8 cellular contexts compared by ENCODE assay signal in the genomic region with DNA sequence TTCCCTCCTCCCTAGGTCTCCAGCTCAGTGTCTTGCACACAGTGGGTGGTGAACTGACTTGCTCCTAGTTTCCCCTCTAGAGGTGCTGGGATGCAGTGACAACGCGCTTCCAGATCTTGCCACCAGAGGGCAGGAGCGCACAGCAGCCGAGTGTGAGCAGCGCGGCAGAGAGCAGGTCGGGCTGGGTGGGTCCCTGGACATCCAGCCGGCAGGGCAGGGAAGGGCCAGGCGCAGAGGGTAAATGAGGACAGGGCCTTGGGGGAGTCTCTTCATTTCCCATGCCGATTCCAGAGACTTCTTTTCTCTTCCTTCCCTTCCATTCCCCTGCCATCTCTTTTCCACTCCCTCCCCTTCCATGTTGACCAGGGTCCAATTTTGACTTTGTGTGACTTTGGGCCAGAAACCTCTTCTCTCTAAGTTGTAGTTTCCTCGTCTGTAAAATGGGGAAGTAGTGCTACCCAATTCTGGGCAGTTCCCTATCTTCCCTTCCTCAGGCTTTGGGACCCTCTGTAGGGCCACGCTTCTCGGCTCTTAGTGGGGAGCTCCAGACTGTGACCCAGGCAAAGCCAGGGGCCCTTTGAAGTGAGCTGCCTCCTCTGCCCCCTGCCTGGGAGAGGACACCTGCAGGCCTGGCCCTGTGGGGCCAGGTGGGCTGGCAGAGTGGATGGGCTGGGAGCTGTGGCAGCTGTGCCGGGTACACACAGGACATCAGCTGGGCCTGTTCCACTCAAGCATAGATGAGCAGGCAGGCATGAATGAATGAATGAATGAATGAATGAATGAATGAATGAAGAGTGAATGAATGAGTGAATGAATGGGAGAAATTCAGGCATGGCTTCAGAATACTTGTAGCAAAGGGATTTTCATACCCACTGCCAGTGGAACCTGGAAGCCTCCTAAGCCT. TPM values are rescaled to one million over a fixed set of nuclear protein-coding genes. Genes with fewer than 3 reads are reported as not detected.
DNase-seq lines count a peak whose midpoint lies in the region; ATAC-seq and TF ChIP-seq lines count a peak whose summit lies in the region.

No MANE protein-coding gene starts in this region.

- H3K36me3 ChIP-seq in mesenchymal stem cell (ENCODE audit: control insufficient read depth in 1 of 2, insufficient read depth in 2 of 2, low read depth in 1 of 2, low read length in 2 of 2), result no peaks in the 10 kb centered on the region

- no peak overlapping the region for H2AK5ac ChIP-seq in mesenchymal stem cell (ENCODE audit: low read length, severe bottlenecking)

- H3K9ac ChIP-seq in mesenchymal stem cell (ENCODE audit: low read length), result peak overlapping the region; percentile 77

- no peak overlapping the region for H3K4ac ChIP-seq in mesenchymal stem cell (ENCODE audit: low read depth in 1 of 2, low read length in 2 of 2)

- peak overlapping the region; percentile 76 for H2BK15ac ChIP-seq in mesenchymal stem cell (ENCODE audit: low read depth, poor library complexity, severe bottlenecking)

- H4K8ac ChIP-seq in mesenchymal stem cell (ENCODE audit: low read length), result no peak overlapping the region

- peak overlapping the region; percentile 79 to 99 for H3K4me3 Mint-ChIP-seq in CD14-positive monocyte
- peak overlapping the region; percentile 12 for H3K4me3 Mint-ChIP-seq in activated CD8-positive, alpha-beta T cell treated with anti-CD3 and anti-CD28 coated beads for 36 hours

- H2AFZ ChIP-seq in mesenchymal stem cell (ENCODE audit: low read depth, low read length), result no peak overlapping the region

- H2BK12ac ChIP-seq in mesenchymal stem cell (ENCODE audit: low read length in 2 of 2), result peak overlapping the region; percentile 37 to 53

- DNase-seq in CD14-positive monocyte (ENCODE audit: low spot score) (peak; percentile 84), NCI-H82 (lab: John Stamatoyannopoulos, UW) (peak; percentile 87), mesenchymal stem cell (peak; percentile 82)
- DNase-seq in activated CD8-positive, alpha-beta T cell treated with anti-CD3 and anti-CD28 coated beads for 36 hours, result peak; percentile 92
- peak; percentile 68 for DNase-seq in effector CD8-positive, alpha-beta T cell (lab: John Stamatoyannopoulos, UW)
- peak; percentile 59 to 68 for DNase-seq in stimulated activated CD8-positive, alpha-beta memory T cell treated with anti-CD3 and anti-CD28 coated beads, Interleukin-15, amount 100 ng/mL, for 4 hours (ENCODE audit: low read depth in 2 of 2)

- CTCF ChIA-PET in activated CD8-positive, alpha-beta T cell treated with anti-CD3 and anti-CD28 coated beads for 36 hours (lab: Charles Lee), result interaction anchor here (0.6 to 5.4 kb wide), 52 partner anchors 11 to 657 kb away, joined by 3 to 63 read pairs (median 4); partner anchors contain the start of gene TAF1B

- intact Hi-C loops in CD14-positive monocyte (cut with micrococcal nuclease), result loop anchor here in 1 of 2 donors (5.0 kb wide), 2 partner anchors 48 to 63 kb away; no protein-coding TSS in a partner anchor
- intact Hi-C loops in activated CD8-positive, alpha-beta T cell treated with anti-CD3 and anti-CD28 coated beads for 36 hours (cut with micrococcal nuclease), result no loop called here

- H3K79me1 ChIP-seq in mesenchymal stem cell (replicated peaks; ENCODE audit: low read length, poor library complexity, severe bottlenecking), result no peaks in the 10 kb centered on the region

- TF ChIP-seq CTCF in CD14-positive monocyte (IDR thresholded peaks at IDR 0.05), result peak; percentile 96
- peak; percentile 89 for TF ChIP-seq CTCF in activated CD8-positive, alpha-beta T cell treated with anti-CD3 and anti-CD28 coated beads for 36 hours (IDR thresholded peaks at IDR 0.05)

- H3K18ac ChIP-seq in mesenchymal stem cell (ENCODE audit: low read depth in 1 of 2, low read length in 2 of 2), result no peak overlapping the region

- peak; percentile 81 for ATAC-seq in GM19328 (IDR thresholded peaks at IDR 0.05; ENCODE audit: unreplicated experiment)
- peak; percentile 80 for ATAC-seq in HG03442 (IDR thresholded peaks at IDR 0.05; ENCODE audit: unreplicated experiment)
- peak; percentile 94 for ATAC-seq in activated CD8-positive, alpha-beta T cell treated with anti-CD3 and anti-CD28 coated beads for 36 hours

- WGBS in mesenchymal stem cell, result 35% methylated on average over 11 of the region's 14 CpGs

- no peaks in the 10 kb centered on the region for H3K9me3 ChIP-seq in mesenchymal stem cell (ENCODE audit: control insufficient read depth, low read length)

- no peaks in the 10 kb centered on the region for H3K27me3 ChIP-seq in mesenchymal stem cell (ENCODE audit: control insufficient read depth in 1 of 2, insufficient read depth in 1 of 2, low read length in 2 of 2)

- H3K36me3 Mint-ChIP-seq in CD14-positive monocyte, result no peaks in the 10 kb centered on the region
- no peaks in the 10 kb centered on the region for H3K36me3 Mint-ChIP-seq in activated CD8-positive, alpha-beta T cell treated with anti-CD3 and anti-CD28 coated beads for 36 hours (ENCODE audit: low read depth)

- H3K4me3 ChIP-seq in mesenchymal stem cell (ENCODE audit: insufficient read depth in 1 of 2, low read depth in 1 of 2, low read length in 2 of 2), result no peak overlapping the region

- H2BK5ac ChIP-seq in mesenchymal stem cell (ENCODE audit: low read depth, low read length, poor library complexity, severe bottlenecking), result no peak overlapping the region

- no peak overlapping the region for H3K4me2 ChIP-seq in mesenchymal stem cell (ENCODE audit: low read length, poor library complexity, severe bottlenecking)

- peaks cover 0 to 5% (median 0%) of the 10 kb centered on the region in 7 donors for H3K9me3 Mint-ChIP-seq in CD14-positive monocyte
- H3K9me3 Mint-ChIP-seq in activated CD8-positive, alpha-beta T cell treated with anti-CD3 and anti-CD28 coated beads for 36 hours, result no peaks in the 10 kb centered on the region

- peak overlapping the region; percentile 2 for H2BK120ac ChIP-seq in mesenchymal stem cell (ENCODE audit: low read depth, low read length)

- no peak overlapping the region for H3K23ac ChIP-seq in mesenchymal stem cell (ENCODE audit: low read length in 2 of 2)

- H3K27ac Mint-ChIP-seq in CD14-positive monocyte, result peak overlapping the region; percentile 93 to 98 (median 95)
- peak overlapping the region; percentile 61 for H3K27ac Mint-ChIP-seq in activated CD8-positive, alpha-beta T cell treated with anti-CD3 and anti-CD28 coated beads for 36 hours

- H3K27me3 Mint-ChIP-seq in CD14-positive monocyte (ENCODE audit: low read depth in 3 of 3), result peaks cover 2 to 3% (median 2%) of the 10 kb centered on the region in 3 donors
- H3K27me3 Mint-ChIP-seq in activated CD8-positive, alpha-beta T cell treated with anti-CD3 and anti-CD28 coated beads for 36 hours, result no peaks in the 10 kb centered on the region

- H3K4me1 Mint-ChIP-seq in CD14-positive monocyte, result peaks cover 61% of the 10 kb centered on the region
- H3K4me1 Mint-ChIP-seq in activated CD8-positive, alpha-beta T cell treated with anti-CD3 and anti-CD28 coated beads for 36 hours (ENCODE audit: low read depth), result peaks cover 18% of the 10 kb centered on the region

- peaks cover 30% of the 10 kb centered on the region for H3K4me1 ChIP-seq in mesenchymal stem cell (ENCODE audit: control insufficient read depth, insufficient read depth, low read depth, low read length)

- H3K27ac ChIP-seq in mesenchymal stem cell (ENCODE audit: low read length, poor library complexity, severe bottlenecking), result no peak overlapping the region

- no peak overlapping the region for H4K91ac ChIP-seq in mesenchymal stem cell (ENCODE audit: low read length)

- H3K14ac ChIP-seq in mesenchymal stem cell (ENCODE audit: low read length in 2 of 2), result no peak overlapping the region

- POLR2A ChIA-PET in activated CD8-positive, alpha-beta T cell treated with anti-CD3 and anti-CD28 coated beads for 36 hours (lab: Charles Lee), result interaction anchor here (0.6 to 1.5 kb wide), 5 partner anchors 9 to 325 kb away, joined by 3 to 4 read pairs (median 3); no protein-coding TSS in a partner anchor

RNA-seq across cellular contexts. Expression of gene TAF1B, which starts 43.3 kb away (rescaled TPM):
- 1 to 10 TPM; 6.0 to 7.2 TPM for polyA plus RNA-seq in CD14-positive monocyte
- total RNA-seq in activated CD8-positive, alpha-beta T cell treated with anti-CD3 and anti-CD28 coated beads for 36 hours, result 10 to 100 TPM; 22.3 to 22.4 TPM
- 12.1 TPM for polyA plus RNA-seq in mesenchymal stem cell (2013, experiment 1 of 2)
- 12.5 TPM for polyA plus RNA-seq in mesenchymal stem cell (2013, experiment 2 of 2)
